ENCODE assay signal across 8 cellular contexts in genomic region chr9:136138566-136138965, GRCh38. TPM values are rescaled to one million over a fixed set of nuclear protein-coding genes. Genes with fewer than 3 reads are reported as not detected.
DNase-seq lines count a peak whose midpoint lies in the region; ATAC-seq and TF ChIP-seq lines count a peak whose summit lies in the region.

No MANE protein-coding gene starts in this region.

- WGBS in psoas muscle, 3 donors = 11 to 14% (median 12%) methylated on average over 9 of the region's 9 CpGs

- no peak overlapping the region for H3K4me3 Mint-ChIP-seq in T-cell

- H3K4me1 ChIP-seq in HEK293 (ENCODE audit: control insufficient read depth, insufficient read depth, low read length) (no peaks in the 10 kb centered on the region), foreskin keratinocyte (peaks cover 13% of the 10 kb centered on the region), psoas muscle (peaks cover 1% of the 10 kb centered on the region)

- H3K27ac Mint-ChIP-seq in T-cell = no peak overlapping the region

- DNase-seq in COR-L47 (lab: John Stamatoyannopoulos, UW) (peak; percentile 75), T-cell (peak in 24 of 34 experiments; percentile 12 to 55 (median 30)), foreskin keratinocyte (no peak), ureter (ENCODE audit: low spot score) (no peak), NK-92 (lab: John Stamatoyannopoulos, UW; ENCODE audit: unreplicated experiment) (no peak), psoas muscle (no peak)

- CTCF ChIA-PET in HEK293 (lab: Yijun Ruan, JAX) = interaction anchor here (0.6 to 3.6 kb wide), 46 partner anchors 9 to 535 kb away, joined by 3 to 31 read pairs (median 4); partner anchors contain the start of genes DNLZ and UBAC1
- CTCF ChIA-PET in T-cell (lab: Charles Lee) = no interaction called here

- no peaks in the 10 kb centered on the region for H3K36me3 ChIP-seq in HEK293 (ENCODE audit: control insufficient read depth in 2 of 2, insufficient read depth in 1 of 2, low read length in 2 of 2)
- H3K36me3 ChIP-seq in psoas muscle (ENCODE audit: insufficient read depth in 1 of 2, low read depth in 1 of 2) = no peaks in the 10 kb centered on the region

- no peaks in the 10 kb centered on the region for H3K36me3 Mint-ChIP-seq in T-cell

- TF ChIP-seq CTCF in HEK293 (tag by site-specific recombination; IDR thresholded peaks at IDR 0.05) (peak; percentile 29; the same call in 1 of the 2 replicates), foreskin keratinocyte (conservative IDR thresholded peaks at IDR 0.05) (peak; percentile 55), psoas muscle (IDR thresholded peaks at IDR 0.05) (no peak)

- POLR2A ChIA-PET in HEK293 (lab: Yijun Ruan, JAX) (interaction anchor here (0.6 kb wide), 1 partner anchor 342 kb away, joined by 3 read pairs; no protein-coding TSS in a partner anchor), T-cell (lab: Charles Lee) (no interaction called here)

- H3K9me3 ChIP-seq in HEK293 (ENCODE audit: control insufficient read depth, insufficient read depth, low read depth, low read length) (no peaks in the 10 kb centered on the region), psoas muscle (no peaks in the 10 kb centered on the region)

- intact Hi-C loops in psoas muscle (cut with DNase I) = no loop called here

- no peak for ATAC-seq in T-cell (replicated peaks in 1 of 4)
- ATAC-seq in foreskin keratinocyte = no peak
- no peak for ATAC-seq in psoas muscle
- no peak for ATAC-seq in HG03175 (IDR thresholded peaks at IDR 0.05; ENCODE audit: unreplicated experiment)

- no peaks in the 10 kb centered on the region for H3K9me3 Mint-ChIP-seq in T-cell

- H3K4me3 ChIP-seq in HEK293 (ENCODE audit: low read depth, low read length) = no peak overlapping the region
- no peak overlapping the region for H3K4me3 ChIP-seq in psoas muscle

- H3K27ac ChIP-seq in HEK293 (ENCODE audit: extremely low read depth, low read depth, low read length) (no peak overlapping the region), foreskin keratinocyte (no peak overlapping the region), psoas muscle (no peak overlapping the region)

- H3K4me1 Mint-ChIP-seq in T-cell = peaks cover 7 to 8% (median 8%) of the 10 kb centered on the region in 3 donors

- peaks cover 11 to 31% of the 10 kb centered on the region in 2 donors for H3K27me3 Mint-ChIP-seq in T-cell

- H3K27me3 ChIP-seq in foreskin keratinocyte (peaks cover 44% of the 10 kb centered on the region), psoas muscle (ENCODE audit: insufficient read depth in 3 of 3, low read length in 2 of 3) (peaks cover 0 to 54% (median 15%) of the 10 kb centered on the region in 3 donors)

TF ChIP-seq in HEK293, 187 proteins besides CTCF, POLR2A, EP300 and RAD21 (continues in another document):
- TF ChIP-seq, protein P1, sequence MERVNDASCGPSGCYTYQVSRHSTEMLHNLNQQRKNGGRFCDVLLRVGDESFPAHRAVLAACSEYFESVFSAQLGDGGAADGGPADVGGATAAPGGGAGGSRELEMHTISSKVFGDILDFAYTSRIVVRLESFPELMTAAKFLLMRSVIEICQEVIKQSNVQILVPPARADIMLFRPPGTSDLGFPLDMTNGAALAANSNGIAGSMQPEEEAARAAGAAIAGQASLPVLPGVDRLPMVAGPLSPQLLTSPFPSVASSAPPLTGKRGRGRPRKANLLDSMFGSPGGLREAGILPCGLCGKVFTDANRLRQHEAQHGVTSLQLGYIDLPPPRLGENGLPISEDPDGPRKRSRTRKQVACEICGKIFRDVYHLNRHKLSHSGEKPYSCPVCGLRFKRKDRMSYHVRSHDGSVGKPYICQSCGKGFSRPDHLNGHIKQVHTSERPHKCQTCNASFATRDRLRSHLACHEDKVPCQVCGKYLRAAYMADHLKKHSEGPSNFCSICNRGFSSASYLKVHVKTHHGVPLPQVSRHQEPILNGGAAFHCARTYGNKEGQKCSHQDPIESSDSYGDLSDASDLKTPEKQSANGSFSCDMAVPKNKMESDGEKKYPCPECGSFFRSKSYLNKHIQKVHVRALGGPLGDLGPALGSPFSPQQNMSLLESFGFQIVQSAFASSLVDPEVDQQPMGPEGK (tag by site-specific recombination; IDR thresholded peaks at IDR 0.05) = peak; percentile 49
- TF ChIP-seq ZNF16 (tag by site-specific recombination; IDR thresholded peaks at IDR 0.05; ENCODE audit: low read depth) (no peak), ZFHX2 (tag by site-specific recombination; conservative IDR thresholded peaks at IDR 0.05) (no peak), ZNF324 (tag by site-specific recombination; IDR thresholded peaks at IDR 0.05) (no peak), ZNF660 (tag by site-specific recombination; IDR thresholded peaks at IDR 0.05) (no peak), SCRT2 (tag by site-specific recombination; IDR thresholded peaks at IDR 0.05) (no peak), ZNF341 (tag by site-specific recombination; IDR thresholded peaks at IDR 0.05; ENCODE audit: low read depth) (peak; percentile 47; the same call in 1 of the 2 replicates), ZBTB10 (tag by site-specific recombination; IDR thresholded peaks at IDR 0.05) (peak; percentile 23; the same call in 1 of the 2 replicates), ZNF350 (tag by site-specific recombination; IDR thresholded peaks at IDR 0.05) (no peak), ZNF398 (tag by site-specific recombination; IDR thresholded peaks at IDR 0.05) (no peak), ZNF132 (tag by site-specific recombination; IDR thresholded peaks at IDR 0.05; ENCODE audit: borderline replicate concordance) (no peak), ZNF433 (tag by site-specific recombination; IDR thresholded peaks at IDR 0.05; ENCODE audit: low read depth) (no peak), SP7 (tag by site-specific recombination; IDR thresholded peaks at IDR 0.05) (no peak), ZNF175 (tag by site-specific recombination; IDR thresholded peaks at IDR 0.05) (no peak), ZNF623 (tag by site-specific recombination; IDR thresholded peaks at IDR 0.05) (no peak), ZNF600 (tag by site-specific recombination; IDR thresholded peaks at IDR 0.05) (no peak), ZNF157 (tag by site-specific recombination; IDR thresholded peaks at IDR 0.05) (no peak), ZBTB48 (tag by site-specific recombination; IDR thresholded peaks at IDR 0.05) (peak; percentile 28; the same call in 1 of the 2 replicates), ZNF624 (tag by site-specific recombination; IDR thresholded peaks at IDR 0.05) (no peak), ZNF530 (tag by site-specific recombination; IDR thresholded peaks at IDR 0.05; ENCODE audit: low read depth) (no peak), ZNF416 (tag by site-specific recombination; IDR thresholded peaks at IDR 0.05) (no peak), ZNF146 (tag by site-specific recombination; IDR thresholded peaks at IDR 0.05) (no peak), GLIS1 (tag by site-specific recombination; IDR thresholded peaks at IDR 0.05) (peak; percentile 52), MZF1 (tag by site-specific recombination; IDR thresholded peaks at IDR 0.05; ENCODE audit: borderline replicate concordance) (no peak), ZNF24 (tag by site-specific recombination; IDR thresholded peaks at IDR 0.05) (no peak), ZIC2 (tag by site-specific recombination; IDR thresholded peaks at IDR 0.05) (peak; percentile 61), ZNF426 (tag by site-specific recombination; IDR thresholded peaks at IDR 0.05) (no peak), ZNF654 (tag by site-specific recombination; IDR thresholded peaks at IDR 0.05; ENCODE audit: low read depth) (peak; percentile 56)

RNA-seq across cellular contexts. Expression of gene TMEM250, which starts 19.9 kb away (rescaled TPM):
- total RNA-seq in T-cell (10 to 100 TPM; 21.0 to 77.9 (median 63.0) TPM), foreskin keratinocyte (33.5 and 34.0 TPM in 2 replicates), ureter (31.8 TPM), psoas muscle (10 to 100 TPM; 17.3 to 27.8 (median 22.5) TPM)
- polyA plus RNA-seq in foreskin keratinocyte (28.3 and 28.7 TPM in 2 replicates), psoas muscle (10 to 100 TPM; 28.8 to 49.5 (median 41.3) TPM)

RNA-seq across cellular contexts. Expression of gene NACC2, which starts 43.5 kb away (rescaled TPM):
- total RNA-seq in T-cell (10 to 100 TPM in 3 of 5 donors, 1 to 10 TPM in 2; 4.2 to 11.7 (median 11.3) TPM), foreskin keratinocyte (8.3 and 9.7 TPM in 2 replicates), ureter (36.0 TPM), psoas muscle (10 to 100 TPM; 18.4 to 33.5 (median 28.0) TPM)
- polyA plus RNA-seq in foreskin keratinocyte (2.4 and 2.6 TPM in 2 replicates), psoas muscle (10 to 100 TPM in 2 of 3 donors, 1 to 10 TPM in 1; 8.5 to 14.0 (median 10.4) TPM)

Comparison
In these comparisons a context has a peak if more than half of its experiments do, and no peak if none do; other contexts are left out.
1. DNase-seq: peak in COR-L47 (single experiment) and T-cell (24 of 34); none in foreskin keratinocyte (0 of 2), ureter (single experiment), NK-92 (single experiment) and psoas muscle (0 of 2).